ENCODE assay signal across 23 cellular contexts in genomic region chr5:173828952-173829351, GRCh38.
"Had no signal": no experiment of that assay in that cellular context is flagged by ENCODE, and none has a peak within 500 bp of the region (broad histone marks: within the 10 kb centered on the region; RNA-seq: fewer than 3 reads in every experiment).

No MANE protein-coding gene starts in this region.

- H3K36me3 ChIP-seq: colonic mucosa, esophagus muscularis mucosa, left ventricle myocardium inferior, right lobe of liver, stomach, suprapubic skin, transverse colon had no signal

- H3K9me3 ChIP-seq: colonic mucosa, right lobe of liver, stomach, suprapubic skin, transverse colon had no signal

- H3K4me2 ChIP-seq: hepatocyte had no signal

- H3K27ac ChIP-seq: colonic mucosa, esophagus muscularis mucosa, hepatocyte, left ventricle myocardium inferior, right lobe of liver, stomach, suprapubic skin, transverse colon had no signal

- H2AFZ ChIP-seq: hepatocyte had no signal

- H3K79me2 ChIP-seq: hepatocyte had no signal

- FAIRE-seq: bronchial epithelial cell, frontal cortex had no signal

- DNase-seq: activated CD4-positive, alpha-beta T cell treated with anti-CD3 and anti-CD28 coated beads, Interleukin-2, amount 50 U/mL, for 48 hours; activated CD8-positive, alpha-beta memory T cell treated with anti-CD3 and anti-CD28 coated beads, Interleukin-2, amount 50 U/mL, for 48 hours; activated naive CD4-positive, alpha-beta T cell treated with Interleukin-2 at 50 U/mL for 16 hours; activated naive CD8-positive, alpha-beta T cell treated with anti-CD3 and anti-CD28 coated beads for 36 hours; activated T-cell treated with anti-CD3 and anti-CD28 coated beads, Interleukin-2, amount 50 U/mL, for 4 hours; colonic mucosa; glutamatergic neuron; immature natural killer cell; left ventricle myocardium inferior; nephron progenitor cell; nucleus accumbens; posterior cingulate gyrus; right lobe of liver; stimulated activated CD4-positive, alpha-beta T cell treated with anti-CD3 and anti-CD28 coated beads, Interleukin-1b, Interleukin-23, amount 100 ng/mL, for 48 hours; stomach; T-cell; transverse colon had no signal

- H3K4me3 ChIP-seq: colonic mucosa, esophagus muscularis mucosa, hepatocyte, left ventricle myocardium inferior, right lobe of liver, skin epidermis, stomach, suprapubic skin, transverse colon had no signal

- H3K27me3 ChIP-seq: colonic mucosa, esophagus muscularis mucosa, hepatocyte, right lobe of liver, stomach, suprapubic skin, transverse colon had no signal
